Comparison of ENCODE assay signal across 9 cellular contexts in genomic region chr5:155728146-155728856, GRCh38.
DNase-seq lines count a peak whose midpoint lies in the region; ATAC-seq and TF ChIP-seq lines count a peak whose summit lies in the region.
"Had no signal": no experiment of that assay in that cellular context is flagged by ENCODE, and none has a peak within 500 bp of the region (broad histone marks: within the 10 kb centered on the region; RNA-seq: fewer than 3 reads in every experiment).

No MANE protein-coding gene starts in this region.

- no peaks in the 10 kb centered on the region for H3K9me3 ChIP-seq in iPS-18a (ENCODE audit: control insufficient read depth, low read depth, low read length)

- H3K36me3 ChIP-seq in brain microvascular endothelial cell (replicated peaks): no peaks in the 10 kb centered on the region
- no peaks in the 10 kb centered on the region for H3K36me3 ChIP-seq in iPS-18a (ENCODE audit: control insufficient read depth, low read depth, low read length)

- DNase-seq in NCI-H146 treated with DMSO at 0.1 percent for 48 hours (lab: John Stamatoyannopoulos, UW; ENCODE audit: unreplicated experiment) (peak; percentile 13), brain microvascular endothelial cell (peak; percentile 1), retinal pigment epithelial cell (ENCODE audit: low read depth) (peak; percentile 25), OCI-M2 (lab: John Stamatoyannopoulos, UW; ENCODE audit: unreplicated experiment) (no peak)

- H3K4me1 ChIP-seq in iPS-18a (ENCODE audit: control insufficient read depth, low read depth, low read length): peaks cover 5% of the 10 kb centered on the region

- H3K27me3 ChIP-seq in brain microvascular endothelial cell (replicated peaks): peaks cover 19% of the 10 kb centered on the region
- H3K27me3 ChIP-seq in iPS-18a (ENCODE audit: control insufficient read depth, insufficient read depth, low read length): peaks cover 93% of the 10 kb centered on the region

- no peak for TF ChIP-seq CTCF in brain microvascular endothelial cell (IDR thresholded peaks at IDR 0.05; ENCODE audit: low read depth, low read length, missing control alignments)
- no peak for TF ChIP-seq CTCF in retinal pigment epithelial cell (conservative IDR thresholded peaks at IDR 0.05; ENCODE audit: low read depth, low read length)

- peak overlapping the region; percentile 34 for H3K9ac ChIP-seq in iPS-18a (ENCODE audit: low read length)
- H3K9ac ChIP-seq: KMS-11 had no signal

- H3K27ac ChIP-seq in brain microvascular endothelial cell (no peak overlapping the region), iPS-18a (ENCODE audit: low read length) (no peak overlapping the region)
- H3K27ac ChIP-seq: KMS-11 had no signal

- in situ Hi-C loops in brain microvascular endothelial cell (cut with HindIII; ENCODE audit: low pct_ligation_motif_present, low sequenced_read_pairs): no loop called here

- no peak overlapping the region for H3K4me3 ChIP-seq in brain microvascular endothelial cell (ENCODE audit: low read depth, low read length)
- H3K4me3 ChIP-seq in iPS-18a (ENCODE audit: low read length): peak overlapping the region; percentile 59
- H3K4me3 ChIP-seq in retinal pigment epithelial cell (ENCODE audit: low read length): peak overlapping the region; percentile 29

- ATAC-seq in GM18907 (IDR thresholded peaks at IDR 0.05; ENCODE audit: unreplicated experiment) (no peak), GM19035 (IDR thresholded peaks at IDR 0.05; ENCODE audit: unreplicated experiment) (no peak)
- ATAC-seq in activated CD4-positive, CD25-positive, alpha-beta regulatory T cell treated with anti-CD3 and anti-CD28 coated beads, Interleukin-2, amount 50 U/mL, for 24 hours: no peak
